Comparison of ENCODE assay signal across 7 cellular contexts in genomic region chrX:135819912-135820311, GRCh38. TPM values are rescaled to one million over a fixed set of nuclear protein-coding genes. Genes with fewer than 3 reads are reported as not detected.
"Had no signal": no experiment of that assay in that cellular context is flagged by ENCODE, and none has a peak within 500 bp of the region (broad histone marks: within the 10 kb centered on the region; RNA-seq: fewer than 3 reads in every experiment).

TSS of gene CT45A2 (minus strand) at chrX:135820012. CDS start at chrX:135816265, 3,747 bp downstream.

RNA-seq across cellular contexts. Expression of gene CT45A2, which starts in this region (rescaled TPM):
- total RNA-seq: GM23248, GM23338, H1, H4, H7, H9, HFFc6 had no signal
- polyA plus RNA-seq: GM23248, GM23338, H1 had no signal
